Comparison of ENCODE assay signal across 16 cellular contexts in genomic region chr5:98570010-98570409, GRCh38.
DNase-seq lines count a peak whose midpoint lies in the region; ATAC-seq, FAIRE-seq and TF ChIP-seq lines count a peak whose summit lies in the region.
"Had no signal": no experiment of that assay in that cellular context is flagged by ENCODE, and none has a peak within 500 bp of the region (broad histone marks: within the 10 kb centered on the region; RNA-seq: fewer than 3 reads in every experiment).

No MANE protein-coding gene starts in this region.

- intact Hi-C loops in pancreas (cut with DNase I) (no loop called here), kidney (cut with DNase I) (no loop called here)

- H3K27ac ChIP-seq in RWPE1 (no peak overlapping the region), pancreas (no peak overlapping the region), kidney (ENCODE audit: low read depth in 2 of 2, low read length in 2 of 2) (no peak overlapping the region)
- H3K27ac ChIP-seq: heart right ventricle, SJSA1 had no signal

- peaks cover 0 to 7% (median 0%) of the 10 kb centered on the region in 3 donors for H3K4me1 ChIP-seq in pancreas
- no peaks in the 10 kb centered on the region for H3K4me1 ChIP-seq in kidney (ENCODE audit: control insufficient read depth in 1 of 2, insufficient read depth in 1 of 2, low read depth in 1 of 2, low read length in 2 of 2)
- H3K4me1 ChIP-seq: heart right ventricle had no signal

- DNase-seq in GM03348 (ENCODE audit: low spot score) (peak; percentile 11), RWPE1 (ENCODE audit: low spot score) (peak; percentile 47), fibroblast of mammary gland (ENCODE audit: low read depth) (peak; percentile 73), pancreas (no peak), NCI-H1092 (lab: John Stamatoyannopoulos, UW) (no peak), kidney (no peak), ureter (ENCODE audit: low spot score) (no peak)
- DNase-seq: activated CD4-positive, alpha-beta T cell treated with anti-CD3 and anti-CD28 coated beads, Interleukin-2, amount 50 U/mL, for 1 hour; activated T-cell treated with anti-CD3 and anti-CD28 coated beads, Interleukin-2, amount 50 U/mL, for 1 hour; DMS 273 treated with DMSO at 0.1 percent for 48 hours; heart right ventricle; NCI-H1694; stimulated activated CD4-positive, alpha-beta T cell treated with anti-CD3 and anti-CD28 coated beads, Interleukin-12 subunit alpha, Interleukin-12 subunit beta, amount 100 ng/mL, for 4 hours; stimulated activated naive CD8-positive, alpha-beta T cell treated with anti-CD3 and anti-CD28 coated beads, Interleukin-15, amount 100 ng/mL, for 72 hours had no signal

- no peaks in the 10 kb centered on the region for H3K9me3 ChIP-seq in pancreas
- no peaks in the 10 kb centered on the region for H3K9me3 ChIP-seq in kidney (ENCODE audit: control insufficient read depth in 1 of 2, low read length in 2 of 2)
- H3K9me3 ChIP-seq: SJSA1 had no signal

- H3K4me3 ChIP-seq in fibroblast of mammary gland (ENCODE audit: control insufficient read depth, low read depth, low read length) (no peak overlapping the region), pancreas (no peak overlapping the region), kidney (ENCODE audit: low read length in 2 of 2) (no peak overlapping the region)
- H3K4me3 ChIP-seq: heart right ventricle, SJSA1 had no signal

- CTCF ChIA-PET in RWPE1 (lab: Yijun Ruan, JAX) = no interaction called here

- 1 to 10% methylated on average over 1 of the region's 1 CpG for WGBS in pancreas, 2 donors

- ATAC-seq in pancreas = no peak
- no peak for ATAC-seq in GM18868 (IDR thresholded peaks at IDR 0.05; ENCODE audit: unreplicated experiment)
- ATAC-seq: heart right ventricle; stimulated activated naive CD8-positive, alpha-beta T cell treated with anti-CD3 and anti-CD28 coated beads, Interleukin-15, amount 100 ng/mL, for 72 hours had no signal

- H3K27me3 ChIP-seq in pancreas = no peaks in the 10 kb centered on the region
- H3K27me3 ChIP-seq: heart right ventricle, SJSA1 had no signal

- POLR2A ChIA-PET in RWPE1 (lab: Yijun Ruan, JAX; ENCODE audit: low non-redundant PET) = no interaction called here

- H3K36me3 ChIP-seq in pancreas (no peaks in the 10 kb centered on the region), kidney (ENCODE audit: control insufficient read depth in 1 of 2, insufficient read depth in 2 of 2, low read length in 2 of 2) (no peaks in the 10 kb centered on the region)
- H3K36me3 ChIP-seq: heart right ventricle, SJSA1 had no signal

- FAIRE-seq in pancreas (lab: Jason Lieb, UNC) = peak; percentile 32
- no peak for FAIRE-seq in kidney (lab: Jason Lieb, UNC)

- H3K9ac ChIP-seq in kidney (ENCODE audit: low read length in 2 of 2) = no peak overlapping the region

- TF ChIP-seq CTCF in RWPE1 (conservative IDR thresholded peaks at IDR 0.05; ENCODE audit: low read depth) = no peak
- TF ChIP-seq CTCF in fibroblast of mammary gland (conservative IDR thresholded peaks at IDR 0.05; ENCODE audit: control insufficient read depth, insufficient read depth, low read depth, low read length) = no peak
- TF ChIP-seq CTCF in pancreas (IDR thresholded peaks at IDR 0.05) = no peak
- TF ChIP-seq CTCF in kidney (IDR thresholded peaks at IDR 0.05; ENCODE audit: borderline replicate concordance, extremely low read depth, insufficient read depth) = no peak

Comparison
In these comparisons a context has a peak if more than half of its experiments do, and no peak if none do; other contexts are left out.
1. DNase-seq: peak in GM03348 (single experiment), RWPE1 (single experiment) and fibroblast of mammary gland (single experiment); none in pancreas (0 of 6), NCI-H1092 (single experiment), kidney (single experiment) and ureter (single experiment).